21 cellular contexts compared by ENCODE assay signal in genomic region chr6:85798934-85799490, GRCh38.
DNase-seq lines count a peak whose midpoint lies in the region; ATAC-seq, FAIRE-seq and TF ChIP-seq lines count a peak whose summit lies in the region.
"Had no signal": no experiment of that assay in that cellular context is flagged by ENCODE, and none has a peak within 500 bp of the region (broad histone marks: within the 10 kb centered on the region; RNA-seq: fewer than 3 reads in every experiment).

No MANE protein-coding gene starts in this region.

- FAIRE-seq in small intestine (lab: Jason Lieb, UNC), result no peak
- FAIRE-seq: H54 had no signal

- intact Hi-C loops in A673 (cut with micrococcal nuclease; ENCODE audit: unreplicated experiment), result no loop called here

- no peak overlapping the region for H2AFZ ChIP-seq in H9 (ENCODE audit: low read length)

- no peaks in the 10 kb centered on the region for H3K27me3 Mint-ChIP-seq in H9 (ENCODE audit: low read depth)

- H3K9me3 Mint-ChIP-seq in H9, result peaks cover 0 to 3% of the 10 kb centered on the region in 2 experiments; a peak in 3 of 5 replicates
- H3K9me3 Mint-ChIP-seq: CD4-positive, alpha-beta T cell had no signal

- no peak overlapping the region for H3K4ac ChIP-seq in H9 (ENCODE audit: low read depth, low read length)

- H3K9ac ChIP-seq in H9 (ENCODE audit: extremely low read depth, insufficient read length, low read length), result no peak overlapping the region

- no peak overlapping the region for H3K23ac ChIP-seq in H9 (ENCODE audit: insufficient read length, low read depth, low read length)

- H3K36me3 Mint-ChIP-seq in H9 (ENCODE audit: insufficient read depth in 1 of 3, low read depth in 3 of 3), result no peaks in the 10 kb centered on the region; a peak in 2 of 7 replicates

- DNase-seq in A673 (ENCODE audit: low spot score) (peak; percentile 34), H9 (no peak), SK-MEL-5 (ENCODE audit: low read depth, low spot score) (peak; percentile 41), small intestine (no peak), iPS-NIHi7 (ENCODE audit: extremely low spot score) (no peak)
- no peak for DNase-seq in activated CD8-positive, alpha-beta memory T cell treated with anti-CD3 and anti-CD28 coated beads, Interleukin-2, amount 50 U/mL, for 4 hours
- DNase-seq: 8988T; Caco-2; CD4-positive, alpha-beta T cell; GDM1; IMR-90; Kasumi-1; NCI-H1694 treated with DMSO at 0.1 percent for 48 hours; NCI-H510A; NCI-H748 treated with DMSO at 0.1 percent for 48 hours; NK-92 treated with Interleukin-12 subunit alpha and Interleukin-12 subunit beta, amount 100 ng/mL, for 24 hours; SHP77 treated with DMSO at 0.1 percent for 48 hours had no signal

- H3K27ac ChIP-seq in A673 (ENCODE audit: low read depth, low read length, poor library complexity, severe bottlenecking) (no peak overlapping the region), H9 (ENCODE audit: insufficient read length, low read depth, low read length) (no peak overlapping the region), small intestine (ENCODE audit: low read depth in 1 of 2, low read length in 1 of 2) (no peak overlapping the region)

- no peak overlapping the region for H4K8ac ChIP-seq in H9 (replicated peaks; ENCODE audit: insufficient read length, low read depth, low read length)

- no peak overlapping the region for H3K27ac Mint-ChIP-seq in H9
- H3K27ac Mint-ChIP-seq: B cell; CD4-positive, alpha-beta T cell had no signal

- no peak overlapping the region for H2BK20ac ChIP-seq in H9 (ENCODE audit: low read depth, low read length, poor library complexity, severe bottlenecking)

- no peak overlapping the region for H2BK15ac ChIP-seq in H9 (ENCODE audit: low read depth, low read length)

- CTCF ChIA-PET in A673 (lab: Charles Lee), result no interaction called here

- H3K27me3 ChIP-seq in A673 (replicated peaks; ENCODE audit: insufficient read depth, low read depth, low read length, poor library complexity) (no peaks in the 10 kb centered on the region), H9 (ENCODE audit: insufficient read depth, low read length) (no peaks in the 10 kb centered on the region), small intestine (ENCODE audit: control insufficient read depth in 2 of 2, insufficient read depth in 2 of 2, low read length in 2 of 2) (no peaks in the 10 kb centered on the region)

- H2BK120ac ChIP-seq in H9 (ENCODE audit: low read depth, low read length, poor library complexity, severe bottlenecking), result no peak overlapping the region

- H3K4me1 ChIP-seq in A673 (ENCODE audit: insufficient read depth, low read length, poor library complexity, severe bottlenecking), result peaks cover 18% of the 10 kb centered on the region
- no peaks in the 10 kb centered on the region for H3K4me1 ChIP-seq in H9 (ENCODE audit: insufficient read depth, low read length)
- H3K4me1 ChIP-seq in small intestine (ENCODE audit: control insufficient read depth in 2 of 2, insufficient read depth in 1 of 2, low read depth in 1 of 2, low read length in 1 of 2), result no peaks in the 10 kb centered on the region
- H3K4me1 ChIP-seq: Caco-2 had no signal

- H3K36me3 ChIP-seq in A673 (ENCODE audit: insufficient read depth, low read length, poor library complexity, severe bottlenecking) (no peaks in the 10 kb centered on the region), small intestine (ENCODE audit: control insufficient read depth in 2 of 2, insufficient read depth in 2 of 2, low read length in 2 of 2) (no peaks in the 10 kb centered on the region)

- no peak overlapping the region for H2BK5ac ChIP-seq in H9 (ENCODE audit: insufficient read length, low read length)

- ATAC-seq in esophagus mucosa, result peak; percentile 92
- no peak for ATAC-seq in GM18867 (IDR thresholded peaks at IDR 0.05; ENCODE audit: unreplicated experiment)

- WGBS in H9 (ENCODE audit: extremely low coverage, insufficient read length, low lambda C conversion rate), result no CpG with 5 or more reads among the region's 3 CpGs
- WGBS in small intestine, 3 donors, result 65 to 95% (median 77%) methylated on average over 3 of the region's 3 CpGs

- no peak overlapping the region for H4K91ac ChIP-seq in H9 (ENCODE audit: insufficient read length, low read depth, low read length)

- no peak overlapping the region for H2AK5ac ChIP-seq in H9 (ENCODE audit: insufficient read length, low read length)

- H3K9me3 ChIP-seq in A673 (ENCODE audit: low read depth, low read length, poor library complexity, severe bottlenecking), result no peaks in the 10 kb centered on the region
- H3K9me3 ChIP-seq in H9 (ENCODE audit: control insufficient read depth, low read depth, low read length), result no peaks in the 10 kb centered on the region
- H3K9me3 ChIP-seq in small intestine (ENCODE audit: control insufficient read depth, low read depth), result no peaks in the 10 kb centered on the region
- H3K9me3 ChIP-seq: Caco-2 had no signal

- H3K4me3 ChIP-seq in A673 (ENCODE audit: low read depth, low read length, poor library complexity, severe bottlenecking), result no peak overlapping the region
- no peak overlapping the region for H3K4me3 ChIP-seq in small intestine (ENCODE audit: low read depth in 1 of 2, low read length in 2 of 2)

- H3K4me1 Mint-ChIP-seq in H9, result no peaks in the 10 kb centered on the region
- H3K4me1 Mint-ChIP-seq: B cell had no signal

- H3K79me1 ChIP-seq in H9 (ENCODE audit: insufficient read depth, low read depth, low read length, poor library complexity, severe bottlenecking), result no peaks in the 10 kb centered on the region

- no peaks in the 10 kb centered on the region for H3K79me2 ChIP-seq in H9 (ENCODE audit: insufficient read depth, low read length)

- no peak overlapping the region for H3K18ac ChIP-seq in H9 (ENCODE audit: insufficient read length, low read depth, low read length)

- in situ Hi-C loops in SK-MEL-5 (cut with HindIII; ENCODE audit: low pct_unique_long_range_greater_than_20kb, low sequenced_read_pairs), result no loop called here

- H2BK12ac ChIP-seq in H9 (ENCODE audit: insufficient read length, low read depth, low read length), result no peak overlapping the region

- H3T11ph ChIP-seq in H9 (ENCODE audit: low read length), result no peak overlapping the region

- peak; percentile 27; the same call in 1 of the 2 replicates for TF ChIP-seq CTCF in A673 (conservative IDR thresholded peaks at IDR 0.05; ENCODE audit: low read depth, low read length)
- 0 out of 3 replicates have a peak, but pooled peaks have one; percentile 24 for TF ChIP-seq CTCF in H9 (conservative IDR thresholded peaks at IDR 0.05)

- POLR2A ChIA-PET in A673 (lab: Charles Lee; ENCODE audit: low non-redundant PET), result interaction anchor here (0.7 kb wide), 1 partner anchor 1493 kb away, joined by 3 read pairs; no protein-coding TSS in a partner anchor

- H3K4me2 ChIP-seq in H9 (ENCODE audit: insufficient read depth, insufficient read length, low read length), result no peak overlapping the region

- no peaks in the 10 kb centered on the region for H4K20me1 ChIP-seq in H9 (ENCODE audit: control insufficient read depth, insufficient read depth, insufficient read length)

- no peaks in the 10 kb centered on the region for H3K23me2 ChIP-seq in H9 (ENCODE audit: insufficient read length, low read depth, low read length, poor library complexity, severe bottlenecking)

- no peak overlapping the region for H3K4me3 Mint-ChIP-seq in H9
- H3K4me3 Mint-ChIP-seq: B cell; CD4-positive, alpha-beta T cell had no signal

- no TSS peak for BruUV-seq in A673 (replicated peaks; lab: Mats Ljungman, UMichigan)

- no peak overlapping the region for H3K14ac ChIP-seq in H9 (ENCODE audit: insufficient read depth, low read length)

- no peak overlapping the region for H3K56ac ChIP-seq in H9 (ENCODE audit: insufficient read length, low read depth, low read length)

- no peak overlapping the region for H4K5ac ChIP-seq in H9 (ENCODE audit: insufficient read length, low read depth, low read length)

Comparison
In these comparisons a context has a peak if more than half of its experiments do, and no peak if none do; other contexts are left out.
1. DNase-seq: peak in A673 (single experiment) and SK-MEL-5 (single experiment); none in H9 (single experiment), small intestine (single experiment), iPS-NIHi7 (single experiment) and activated CD8-positive, alpha-beta memory T cell treated with anti-CD3 and anti-CD28 coated beads, Interleukin-2, amount 50 U/mL, for 4 hours (single experiment).